ENCODE assay signal across 6 cellular contexts in genomic region chr7:72345208-72345727, GRCh38.
"Had no signal": no experiment of that assay in that cellular context is flagged by ENCODE, and none has a peak within 500 bp of the region (broad histone marks: within the 10 kb centered on the region; RNA-seq: fewer than 3 reads in every experiment).

No MANE protein-coding gene starts in this region.

- DNase-seq: H9, HCEC 1CT, HFFc6 had no signal

- H2AFZ ChIP-seq: GM23338 had no signal

- H3K27ac ChIP-seq: HL-60 had no signal

- H3K4me2 ChIP-seq: GM23338 had no signal

- ATAC-seq: GM23338, HepG2 had no signal

- H3K4me3 ChIP-seq: GM23338 had no signal
